ENCODE assay signal across 10 cellular contexts in the genomic region with DNA sequence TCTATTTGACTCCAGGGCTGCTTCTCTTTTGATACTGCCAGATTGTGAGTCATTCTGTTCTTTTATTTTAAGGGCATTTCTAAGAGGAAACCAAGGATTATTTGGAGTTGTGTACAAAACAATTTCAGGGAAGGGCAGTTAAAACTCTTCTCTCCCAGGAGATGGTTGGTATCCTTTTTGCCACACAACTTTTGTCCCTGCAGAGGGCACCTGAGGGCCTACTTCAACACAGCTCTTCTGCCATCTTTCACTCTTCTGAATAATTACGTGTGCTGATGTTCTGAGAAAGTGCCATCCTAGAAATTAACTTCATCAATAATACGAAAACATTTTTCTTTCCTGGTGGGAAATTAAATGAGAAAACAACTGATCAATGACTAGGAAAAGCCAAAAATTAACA.
DNase-seq lines count a peak whose midpoint lies in the region; ATAC-seq and TF ChIP-seq lines count a peak whose summit lies in the region.
"Had no signal": no experiment of that assay in that cellular context is flagged by ENCODE, and none has a peak within 500 bp of the region (broad histone marks: within the 10 kb centered on the region; RNA-seq: fewer than 3 reads in every experiment).

No MANE protein-coding gene starts in this region.

- no peak for DNase-seq in AG09319 (ENCODE audit: extremely low read depth, low read depth)
- DNase-seq in RWPE2 (ENCODE audit: low spot score), result no peak
- DNase-seq in foreskin keratinocyte, result peak in 1 of 2 donors; percentile 26
- no peak for DNase-seq in SJCRH30
- DNase-seq: activated naive CD8-positive, alpha-beta T cell treated with anti-CD3 and anti-CD28 coated beads for 36 hours; gastrocnemius medialis had no signal

- H3K4me3 ChIP-seq in RWPE2 (ENCODE audit: severe bottlenecking), result no peak overlapping the region
- H3K4me3 ChIP-seq in SJCRH30, result no peak overlapping the region
- H3K4me3 ChIP-seq: gastrocnemius medialis had no signal

- no peaks in the 10 kb centered on the region for H3K4me1 ChIP-seq in RWPE2 (ENCODE audit: insufficient read depth, poor library complexity, severe bottlenecking)
- peaks cover 3% of the 10 kb centered on the region for H3K4me1 ChIP-seq in foreskin keratinocyte
- no peaks in the 10 kb centered on the region for H3K4me1 ChIP-seq in SJCRH30
- H3K4me1 ChIP-seq: gastrocnemius medialis had no signal

- H3K36me3 ChIP-seq in RWPE2 (ENCODE audit: low read depth) (no peaks in the 10 kb centered on the region), SJCRH30 (no peaks in the 10 kb centered on the region)
- H3K36me3 ChIP-seq: gastrocnemius medialis had no signal

- peak; percentile 53; the same call in 1 of the 3 replicates for ATAC-seq in RWPE2 (ENCODE audit: low read depth)
- ATAC-seq in foreskin keratinocyte, result no peak
- ATAC-seq in GM19324 (IDR thresholded peaks at IDR 0.05; ENCODE audit: low FRiP score, unreplicated experiment), result no peak
- no peak for ATAC-seq in HG03097 (IDR thresholded peaks at IDR 0.05; ENCODE audit: low FRiP score, unreplicated experiment)
- no peak for ATAC-seq in HG02759 (IDR thresholded peaks at IDR 0.05; ENCODE audit: unreplicated experiment)
- ATAC-seq: gastrocnemius medialis had no signal

- H3K9me3 ChIP-seq in RWPE2 (ENCODE audit: severe bottlenecking) (no peaks in the 10 kb centered on the region), SJCRH30 (replicated peaks) (no peaks in the 10 kb centered on the region)
- H3K9me3 ChIP-seq: gastrocnemius medialis had no signal

- no peak overlapping the region for H3K27ac ChIP-seq in RWPE2 (ENCODE audit: poor library complexity, severe bottlenecking)
- no peak overlapping the region for H3K27ac ChIP-seq in foreskin keratinocyte
- no peak overlapping the region for H3K27ac ChIP-seq in SJCRH30
- H3K27ac ChIP-seq: gastrocnemius medialis had no signal

- TF ChIP-seq CTCF in AG09319 (IDR thresholded peaks at IDR 0.05; ENCODE audit: low read depth, low read length) (peak; percentile 34), GM12873 (IDR thresholded peaks at IDR 0.05; ENCODE audit: insufficient read depth, low read depth, low read length, missing control alignments) (peak; percentile 14), RWPE2 (IDR thresholded peaks at IDR 0.05; ENCODE audit: poor library complexity, severe bottlenecking) (peak; percentile 56), foreskin keratinocyte (conservative IDR thresholded peaks at IDR 0.05) (peak; percentile 64)

- H3K27me3 ChIP-seq in RWPE2 (ENCODE audit: insufficient read depth, poor library complexity, severe bottlenecking), result no peaks in the 10 kb centered on the region
- H3K27me3 ChIP-seq in foreskin keratinocyte, result no peaks in the 10 kb centered on the region
- no peaks in the 10 kb centered on the region for H3K27me3 ChIP-seq in SJCRH30
- H3K27me3 ChIP-seq: gastrocnemius medialis had no signal

Comparison
In these comparisons a context has a peak if more than half of its experiments do, and no peak if none do; other contexts are left out.
1. CTCF ChIP-seq: peak in every context shown above with its lines; median percentile 64 in foreskin keratinocyte; 56 in RWPE2; 34 in AG09319; 14 in GM12873.